2 cellular contexts compared by ENCODE assay signal in the genomic region with DNA sequence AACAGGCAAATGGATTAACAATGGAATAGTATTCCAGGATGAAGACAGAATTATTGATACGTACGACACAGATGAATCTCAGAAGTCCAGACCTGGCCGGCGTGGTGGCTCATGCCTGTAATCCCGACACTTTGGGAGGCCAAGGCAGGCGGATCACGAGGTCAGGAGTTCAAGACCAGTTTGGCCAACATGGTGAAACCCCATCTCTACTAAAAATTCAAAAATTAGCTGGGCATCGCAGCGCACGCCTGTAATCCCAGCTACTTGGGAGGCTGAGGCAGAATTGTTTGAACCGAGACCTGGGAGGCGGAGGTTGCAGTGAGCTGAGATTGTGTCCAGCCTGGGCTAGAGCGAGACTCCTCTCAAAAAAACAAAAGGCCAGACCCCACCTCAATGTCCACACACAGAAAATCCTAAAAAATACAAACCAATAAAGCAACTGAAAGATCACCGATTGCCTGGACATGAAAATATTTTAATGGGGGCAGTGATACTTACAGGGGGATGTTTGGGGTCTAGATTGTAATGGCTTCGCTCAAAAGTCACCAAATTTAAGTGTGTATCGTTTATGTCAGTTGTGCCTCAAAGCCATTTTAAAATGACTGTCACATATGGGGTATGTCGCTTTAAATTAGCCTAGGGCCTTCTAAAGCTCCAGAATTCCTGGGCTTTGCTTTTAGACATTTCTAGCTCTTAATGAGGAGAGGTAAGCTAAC.
TF ChIP-seq lines count a peak whose summit lies in the region.

No MANE protein-coding gene starts in this region.

TF ChIP-seq in IMR-90, 13 proteins besides CTCF, POLR2A, EP300 and RAD21:
- TF ChIP-seq NFE2L2 (IDR thresholded peaks at IDR 0.05; ENCODE audit: low read depth, low read length) (no peak), RFX5 (IDR thresholded peaks at IDR 0.05; ENCODE audit: low read depth, low read length) (no peak), MXI1 (IDR thresholded peaks at IDR 0.05; ENCODE audit: borderline replicate concordance, low read depth, low read length) (no peak), MAZ (IDR thresholded peaks at IDR 0.05; ENCODE audit: borderline replicate concordance, low read depth, low read length) (no peak), CHD1 (IDR thresholded peaks at IDR 0.05; ENCODE audit: low read depth, low read length) (no peak), CEBPB (IDR thresholded peaks at IDR 0.05; ENCODE audit: low read depth, low read length) (no peak), MAFK (IDR thresholded peaks at IDR 0.05; ENCODE audit: low read depth, low read length) (no peak), FOS (IDR thresholded peaks at IDR 0.05; ENCODE audit: low read depth, low read length) (no peak), SMC3 (IDR thresholded peaks at IDR 0.05; ENCODE audit: low read depth, low read length) (no peak), BHLHE40 (IDR thresholded peaks at IDR 0.05; ENCODE audit: low read depth, low read length) (no peak), RCOR1 (IDR thresholded peaks at IDR 0.05; ENCODE audit: insufficient replicate concordance, low read length) (no peak)
- TF ChIP-seq, protein P1, sequence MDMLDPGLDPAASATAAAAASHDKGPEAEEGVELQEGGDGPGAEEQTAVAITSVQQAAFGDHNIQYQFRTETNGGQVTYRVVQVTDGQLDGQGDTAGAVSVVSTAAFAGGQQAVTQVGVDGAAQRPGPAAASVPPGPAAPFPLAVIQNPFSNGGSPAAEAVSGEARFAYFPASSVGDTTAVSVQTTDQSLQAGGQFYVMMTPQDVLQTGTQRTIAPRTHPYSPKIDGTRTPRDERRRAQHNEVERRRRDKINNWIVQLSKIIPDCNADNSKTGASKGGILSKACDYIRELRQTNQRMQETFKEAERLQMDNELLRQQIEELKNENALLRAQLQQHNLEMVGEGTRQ (IDR thresholded peaks at IDR 0.05; ENCODE audit: low read depth, low read length): no peak
- TF ChIP-seq, protein P2, sequence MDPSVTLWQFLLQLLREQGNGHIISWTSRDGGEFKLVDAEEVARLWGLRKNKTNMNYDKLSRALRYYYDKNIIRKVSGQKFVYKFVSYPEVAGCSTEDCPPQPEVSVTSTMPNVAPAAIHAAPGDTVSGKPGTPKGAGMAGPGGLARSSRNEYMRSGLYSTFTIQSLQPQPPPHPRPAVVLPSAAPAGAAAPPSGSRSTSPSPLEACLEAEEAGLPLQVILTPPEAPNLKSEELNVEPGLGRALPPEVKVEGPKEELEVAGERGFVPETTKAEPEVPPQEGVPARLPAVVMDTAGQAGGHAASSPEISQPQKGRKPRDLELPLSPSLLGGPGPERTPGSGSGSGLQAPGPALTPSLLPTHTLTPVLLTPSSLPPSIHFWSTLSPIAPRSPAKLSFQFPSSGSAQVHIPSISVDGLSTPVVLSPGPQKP (IDR thresholded peaks at IDR 0.05; ENCODE audit: borderline replicate concordance, low read depth, low read length): no peak

TF ChIP-seq in H1, 55 proteins besides CTCF, POLR2A, EP300 and RAD21:
- no peak for TF ChIP-seq HDAC2 (IDR thresholded peaks at IDR 0.05; ENCODE audit: borderline replicate concordance in 1 of 2, low read depth in 2 of 2, low read length in 2 of 2)
- TF ChIP-seq, protein P3, sequence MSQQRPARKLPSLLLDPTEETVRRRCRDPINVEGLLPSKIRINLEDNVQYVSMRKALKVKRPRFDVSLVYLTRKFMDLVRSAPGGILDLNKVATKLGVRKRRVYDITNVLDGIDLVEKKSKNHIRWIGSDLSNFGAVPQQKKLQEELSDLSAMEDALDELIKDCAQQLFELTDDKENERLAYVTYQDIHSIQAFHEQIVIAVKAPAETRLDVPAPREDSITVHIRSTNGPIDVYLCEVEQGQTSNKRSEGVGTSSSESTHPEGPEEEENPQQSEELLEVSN (IDR thresholded peaks at IDR 0.05): no peak
- TF ChIP-seq POLR2AphosphoS5 (IDR thresholded peaks at IDR 0.05; ENCODE audit: low read depth, low read length): peak; percentile 86
TF ChIP-seq in H1: peak in this region for 1.
